Comparison of ENCODE assay signal across 8 cellular contexts in the genomic region with DNA sequence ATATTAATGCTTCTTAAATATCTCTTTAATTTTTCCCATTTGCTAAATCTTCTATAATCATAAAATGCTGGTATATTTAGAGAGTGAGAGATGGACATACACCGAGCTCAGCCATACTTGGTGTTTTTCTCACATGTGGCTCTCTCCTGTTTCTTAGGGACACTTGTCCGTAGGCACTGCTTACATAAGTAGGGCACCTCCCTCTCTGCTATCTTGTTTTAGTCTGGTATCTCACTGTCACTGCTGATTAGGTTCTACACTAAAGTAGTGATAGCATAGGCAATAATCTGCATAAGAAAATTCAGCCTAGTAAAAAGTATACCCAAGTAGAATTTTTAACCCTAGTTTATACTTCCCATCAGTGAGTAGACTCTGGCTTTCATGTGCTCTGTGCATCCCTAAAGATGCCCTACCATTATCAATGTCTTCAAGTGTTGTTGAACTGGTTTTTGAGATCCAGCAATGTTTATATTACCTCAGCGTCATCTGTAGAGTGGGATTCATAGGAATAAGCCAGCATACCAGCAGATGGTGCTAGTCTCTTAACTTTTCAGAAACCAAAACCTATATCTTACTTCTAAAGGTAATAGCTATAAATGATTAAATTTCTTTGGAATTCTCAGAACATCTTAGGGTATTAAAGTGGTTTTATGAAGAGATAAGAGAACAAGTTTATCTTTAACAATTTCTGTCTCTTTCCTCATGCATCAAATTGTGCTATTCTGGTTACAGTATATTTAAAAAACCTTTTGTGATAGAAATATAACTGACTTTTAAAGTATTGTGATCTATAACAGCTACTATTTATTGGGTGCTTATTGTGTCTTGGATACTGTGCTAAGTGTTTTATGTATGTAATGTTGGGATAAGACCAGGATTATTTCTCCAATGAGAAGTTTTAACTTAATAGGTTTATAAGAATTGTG. TPM values are rescaled to one million over a fixed set of nuclear protein-coding genes. Genes with fewer than 3 reads are reported as not detected.
DNase-seq lines count a peak whose midpoint lies in the region; ATAC-seq and TF ChIP-seq lines count a peak whose summit lies in the region.

No MANE protein-coding gene starts in this region.

- peaks cover 5% of the 10 kb centered on the region for H3K9me3 Mint-ChIP-seq in activated CD4-positive, alpha-beta T cell treated with anti-CD3 and anti-CD28 coated beads, Interleukin-2, amount 10 ng/mL, durations not matched to agents 24 days and 14 days

- DNase-seq in activated CD4-positive, alpha-beta T cell treated with anti-CD3 and anti-CD28 coated beads, Interleukin-2, amount 10 ng/mL, durations not matched to agents 24 days and 14 days = peak; percentile 61
- DNase-seq in activated CD4-positive, alpha-beta T cell treated with anti-CD3 and anti-CD28 coated beads, Interleukin-2, amount 50 U/mL, for 1 hour = no peak
- DNase-seq in SW 1271 (lab: John Stamatoyannopoulos, UW) (peak; percentile 10 to 55), globus pallidus (ENCODE audit: low spot score) (peak; percentile 53), retinal pigment epithelial cell (ENCODE audit: low read depth) (no peak)

- intact Hi-C loops in activated CD4-positive, alpha-beta T cell treated with anti-CD3 and anti-CD28 coated beads, Interleukin-2, amount 10 ng/mL, durations not matched to agents 24 days and 14 days (cut with micrococcal nuclease) = no loop called here

- no peaks in the 10 kb centered on the region for H3K27me3 Mint-ChIP-seq in activated CD4-positive, alpha-beta T cell treated with anti-CD3 and anti-CD28 coated beads, Interleukin-2, amount 10 ng/mL, durations not matched to agents 24 days and 14 days

- no peak for ATAC-seq in HG03571 (IDR thresholded peaks at IDR 0.05; ENCODE audit: unreplicated experiment)
- no peak for ATAC-seq in HG03280 (IDR thresholded peaks at IDR 0.05; ENCODE audit: unreplicated experiment)

- H3K4me3 Mint-ChIP-seq in activated CD4-positive, alpha-beta T cell treated with anti-CD3 and anti-CD28 coated beads, Interleukin-2, amount 10 ng/mL, durations not matched to agents 24 days and 14 days = no peak overlapping the region

- H3K27ac Mint-ChIP-seq in activated CD4-positive, alpha-beta T cell treated with anti-CD3 and anti-CD28 coated beads, Interleukin-2, amount 10 ng/mL, durations not matched to agents 24 days and 14 days = no peak overlapping the region

- H3K36me3 Mint-ChIP-seq in activated CD4-positive, alpha-beta T cell treated with anti-CD3 and anti-CD28 coated beads, Interleukin-2, amount 10 ng/mL, durations not matched to agents 24 days and 14 days (ENCODE audit: low read depth) = peaks cover 10% of the 10 kb centered on the region

- peaks cover 6% of the 10 kb centered on the region for H3K4me1 Mint-ChIP-seq in activated CD4-positive, alpha-beta T cell treated with anti-CD3 and anti-CD28 coated beads, Interleukin-2, amount 10 ng/mL, durations not matched to agents 24 days and 14 days

- TF ChIP-seq RAD21 in Ishikawa (IDR thresholded peaks at IDR 0.05; ENCODE audit: low read depth) = peak; percentile 57

- no peak for TF ChIP-seq EP300 in Ishikawa (IDR thresholded peaks at IDR 0.05; ENCODE audit: borderline replicate concordance)

- TF ChIP-seq CTCF in retinal pigment epithelial cell (conservative IDR thresholded peaks at IDR 0.05; ENCODE audit: low read depth, low read length) = peak; percentile 78

- no peak overlapping the region for H3K4me3 ChIP-seq in retinal pigment epithelial cell (ENCODE audit: low read length)

TF ChIP-seq in Ishikawa, 13 proteins besides CTCF, POLR2A, EP300 and RAD21:
- no peak for TF ChIP-seq TEAD4 (IDR thresholded peaks at IDR 0.05)
- no peak for TF ChIP-seq NFIC (IDR thresholded peaks at IDR 0.05)
- no peak for TF ChIP-seq ZBTB7A (IDR thresholded peaks at IDR 0.05; ENCODE audit: low read depth)
- TF ChIP-seq, protein P1, sequence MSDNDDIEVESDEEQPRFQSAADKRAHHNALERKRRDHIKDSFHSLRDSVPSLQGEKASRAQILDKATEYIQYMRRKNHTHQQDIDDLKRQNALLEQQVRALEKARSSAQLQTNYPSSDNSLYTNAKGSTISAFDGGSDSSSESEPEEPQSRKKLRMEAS (IDR thresholded peaks at IDR 0.05) = no peak
- no peak for TF ChIP-seq EGR1 (IDR thresholded peaks at IDR 0.05)
- no peak for TF ChIP-seq TAF1 (IDR thresholded peaks at IDR 0.05; ENCODE audit: low read depth)
- no peak for TF ChIP-seq TCF12 (IDR thresholded peaks at IDR 0.05; ENCODE audit: low read depth)
- TF ChIP-seq, protein P2, sequence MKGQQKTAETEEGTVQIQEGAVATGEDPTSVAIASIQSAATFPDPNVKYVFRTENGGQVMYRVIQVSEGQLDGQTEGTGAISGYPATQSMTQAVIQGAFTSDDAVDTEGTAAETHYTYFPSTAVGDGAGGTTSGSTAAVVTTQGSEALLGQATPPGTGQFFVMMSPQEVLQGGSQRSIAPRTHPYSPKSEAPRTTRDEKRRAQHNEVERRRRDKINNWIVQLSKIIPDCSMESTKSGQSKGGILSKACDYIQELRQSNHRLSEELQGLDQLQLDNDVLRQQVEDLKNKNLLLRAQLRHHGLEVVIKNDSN (IDR thresholded peaks at IDR 0.05) = no peak
- TF ChIP-seq FOXM1 (IDR thresholded peaks at IDR 0.05; ENCODE audit: borderline replicate concordance, low read depth) = no peak
- TF ChIP-seq, protein P3, sequence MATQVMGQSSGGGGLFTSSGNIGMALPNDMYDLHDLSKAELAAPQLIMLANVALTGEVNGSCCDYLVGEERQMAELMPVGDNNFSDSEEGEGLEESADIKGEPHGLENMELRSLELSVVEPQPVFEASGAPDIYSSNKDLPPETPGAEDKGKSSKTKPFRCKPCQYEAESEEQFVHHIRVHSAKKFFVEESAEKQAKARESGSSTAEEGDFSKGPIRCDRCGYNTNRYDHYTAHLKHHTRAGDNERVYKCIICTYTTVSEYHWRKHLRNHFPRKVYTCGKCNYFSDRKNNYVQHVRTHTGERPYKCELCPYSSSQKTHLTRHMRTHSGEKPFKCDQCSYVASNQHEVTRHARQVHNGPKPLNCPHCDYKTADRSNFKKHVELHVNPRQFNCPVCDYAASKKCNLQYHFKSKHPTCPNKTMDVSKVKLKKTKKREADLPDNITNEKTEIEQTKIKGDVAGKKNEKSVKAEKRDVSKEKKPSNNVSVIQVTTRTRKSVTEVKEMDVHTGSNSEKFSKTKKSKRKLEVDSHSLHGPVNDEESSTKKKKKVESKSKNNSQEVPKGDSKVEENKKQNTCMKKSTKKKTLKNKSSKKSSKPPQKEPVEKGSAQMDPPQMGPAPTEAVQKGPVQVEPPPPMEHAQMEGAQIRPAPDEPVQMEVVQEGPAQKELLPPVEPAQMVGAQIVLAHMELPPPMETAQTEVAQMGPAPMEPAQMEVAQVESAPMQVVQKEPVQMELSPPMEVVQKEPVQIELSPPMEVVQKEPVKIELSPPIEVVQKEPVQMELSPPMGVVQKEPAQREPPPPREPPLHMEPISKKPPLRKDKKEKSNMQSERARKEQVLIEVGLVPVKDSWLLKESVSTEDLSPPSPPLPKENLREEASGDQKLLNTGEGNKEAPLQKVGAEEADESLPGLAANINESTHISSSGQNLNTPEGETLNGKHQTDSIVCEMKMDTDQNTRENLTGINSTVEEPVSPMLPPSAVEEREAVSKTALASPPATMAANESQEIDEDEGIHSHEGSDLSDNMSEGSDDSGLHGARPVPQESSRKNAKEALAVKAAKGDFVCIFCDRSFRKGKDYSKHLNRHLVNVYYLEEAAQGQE (IDR thresholded peaks at IDR 0.05; ENCODE audit: low read depth) = no peak
- TF ChIP-seq CEBPB (IDR thresholded peaks at IDR 0.05) = no peak
- no peak for TF ChIP-seq CREB1 (IDR thresholded peaks at IDR 0.05; ENCODE audit: low read depth)
- no peak for TF ChIP-seq YY1 (IDR thresholded peaks at IDR 0.05; ENCODE audit: low read depth)
TF ChIP-seq in Ishikawa: peak in this region for 0.

RNA-seq across cellular contexts. Expression of a gene that starts 32.9 kb away (rescaled TPM):
- 36.4 and 37.8 TPM in 2 replicates for total RNA-seq in activated CD4-positive, alpha-beta T cell treated with anti-CD3 and anti-CD28 coated beads, Interleukin-2, amount 10 ng/mL, durations not matched to agents 24 days and 14 days

Comparison
In these comparisons a context has a peak if more than half of its experiments do, and no peak if none do; other contexts are left out.
1. DNase-seq: peak in activated CD4-positive, alpha-beta T cell treated with anti-CD3 and anti-CD28 coated beads, Interleukin-2, amount 10 ng/mL, durations not matched to agents 24 days and 14 days (single experiment), SW 1271 (2 of 2) and globus pallidus (single experiment); none in activated CD4-positive, alpha-beta T cell treated with anti-CD3 and anti-CD28 coated beads, Interleukin-2, amount 50 U/mL, for 1 hour (single experiment) and retinal pigment epithelial cell (single experiment).